ENCODE assay signal across 1 cellular context in the genomic region with DNA sequence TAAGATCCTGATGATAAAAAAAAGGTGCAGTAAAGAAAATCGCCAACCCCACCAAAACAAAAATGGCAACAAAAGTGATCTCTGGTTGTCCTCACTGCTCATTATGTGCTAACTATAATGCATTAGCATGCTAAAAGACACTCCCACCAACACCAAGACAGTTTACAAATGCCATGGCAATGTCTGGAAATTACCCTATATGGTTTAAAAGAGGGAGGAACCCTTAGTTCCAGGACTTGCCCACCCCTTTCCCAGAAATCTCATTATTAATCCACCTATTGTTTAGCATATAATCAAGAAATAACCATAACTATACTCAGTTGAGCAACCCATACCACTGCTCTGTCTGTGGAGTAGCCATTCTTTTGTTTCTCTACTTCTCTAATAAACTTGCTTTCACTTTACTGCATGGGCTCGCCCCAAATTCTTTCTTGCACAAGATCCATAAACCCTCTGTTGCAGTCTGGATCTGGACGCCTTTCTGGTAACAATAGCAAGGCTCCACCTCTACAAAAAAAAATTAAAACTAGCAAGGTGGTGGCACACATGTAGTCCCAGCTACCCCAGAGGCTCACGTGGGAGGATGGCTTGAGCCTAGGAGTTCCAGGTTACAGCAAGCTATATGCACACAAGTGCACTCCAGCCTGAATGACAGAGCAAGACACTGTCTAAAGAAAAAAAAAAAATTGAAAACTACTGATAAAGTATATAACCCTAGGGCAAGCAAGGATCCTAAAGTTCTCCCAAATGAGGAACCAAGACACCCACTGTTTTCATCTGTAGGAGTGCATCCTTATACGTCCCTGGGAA.
TF ChIP-seq lines count a peak whose summit lies in the region.

No MANE protein-coding gene starts in this region.

TF ChIP-seq in GM23338, 12 proteins besides CTCF, POLR2A, EP300 and RAD21 (continued from another document):
- no peak for TF ChIP-seq REST (IDR thresholded peaks at IDR 0.05; ENCODE audit: unreplicated experiment)
